Comparison of ENCODE assay signal across 10 cellular contexts in the genomic region with DNA sequence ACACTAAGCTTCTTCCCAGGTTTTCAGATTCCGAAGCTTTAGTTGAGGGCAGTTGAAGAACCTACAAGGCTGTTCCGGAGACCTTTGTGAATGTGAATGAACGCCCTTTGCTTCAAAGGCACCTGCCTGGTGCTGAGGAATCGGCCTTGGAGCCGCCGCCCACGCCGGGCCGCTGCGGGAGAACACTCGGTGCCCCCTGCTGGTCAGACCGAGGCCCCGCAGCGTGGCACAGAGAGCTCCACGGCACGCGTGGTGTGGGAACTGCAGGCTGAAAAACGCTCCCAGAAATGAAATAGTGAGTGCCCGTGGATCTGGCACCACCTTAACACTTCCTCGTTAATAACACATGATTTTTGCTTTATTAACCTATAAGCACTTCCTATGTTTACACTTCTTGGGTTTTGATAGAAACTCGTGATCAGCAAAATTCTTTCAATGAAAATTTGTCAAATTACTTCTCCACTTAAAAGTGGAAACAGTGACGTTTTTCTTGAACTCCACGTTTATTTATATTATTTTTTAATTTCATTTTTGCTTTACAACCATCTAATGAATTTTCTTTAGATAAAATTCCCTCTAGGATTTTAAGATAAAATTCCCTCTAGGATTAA.
A peak's percentile ranks its signal among the peaks of the same experiment; 100 is the strongest.
DNase-seq lines count a peak whose midpoint lies in the region; ATAC-seq and TF ChIP-seq lines count a peak whose summit lies in the region.
"Had no signal": no experiment of that assay in that cellular context is flagged by ENCODE, and none has a peak within 500 bp of the region (broad histone marks: within the 10 kb centered on the region; RNA-seq: fewer than 3 reads in every experiment).

No MANE protein-coding gene starts in this region.

- DNase-seq in EH (ENCODE audit: low read depth): peak; percentile 10
- peak; percentile 61 for DNase-seq in LoVo (ENCODE audit: low spot score)
- DNase-seq in activated CD4-positive, alpha-beta memory T cell treated with anti-CD3 and anti-CD28 coated beads, Interleukin-2, amount 10 ng/mL, durations not matched to agents 7 days and 5 days: peak; percentile 21
- DNase-seq in heart left ventricle: peak; percentile 23 to 73 (median 45)
- DNase-seq in smooth muscle cell (lab: John Stamatoyannopoulos, UW; ENCODE audit: unreplicated experiment): no peak
- no peak for DNase-seq in NCI-H1436 (lab: John Stamatoyannopoulos, UW)

- H3K27ac ChIP-seq in heart left ventricle: no peak overlapping the region
- no peak overlapping the region for H3K27ac ChIP-seq in smooth muscle cell (ENCODE audit: low read depth)

- peaks cover 8% of the 10 kb centered on the region for H3K9me3 Mint-ChIP-seq in activated CD4-positive, alpha-beta memory T cell treated with anti-CD3 and anti-CD28 coated beads, Interleukin-2, amount 10 ng/mL, durations not matched to agents 7 days and 5 days

- peak overlapping the region; percentile 30 for H3K4me2 ChIP-seq in smooth muscle cell

- H3K79me2 ChIP-seq in smooth muscle cell (ENCODE audit: low read depth): no peaks in the 10 kb centered on the region

- peaks cover 0 to 12% (median 0%) of the 10 kb centered on the region in 9 donors for H3K27me3 ChIP-seq in heart left ventricle
- H3K27me3 ChIP-seq in smooth muscle cell (ENCODE audit: low read depth): peaks cover 11% of the 10 kb centered on the region

- ATAC-seq in heart left ventricle (peak; percentile 37 to 83 (median 75)), GM21360 (IDR thresholded peaks at IDR 0.05; ENCODE audit: unreplicated experiment) (no peak), GM21825 (IDR thresholded peaks at IDR 0.05; ENCODE audit: unreplicated experiment) (no peak)
- ATAC-seq: naive thymus-derived CD4-positive, alpha-beta T cell; T-cell had no signal

- no peaks in the 10 kb centered on the region for H4K20me1 ChIP-seq in smooth muscle cell (ENCODE audit: low read depth)

- H3K9ac ChIP-seq in smooth muscle cell (ENCODE audit: low read depth): no peak overlapping the region

- no peaks in the 10 kb centered on the region for H3K27me3 Mint-ChIP-seq in activated CD4-positive, alpha-beta memory T cell treated with anti-CD3 and anti-CD28 coated beads, Interleukin-2, amount 10 ng/mL, durations not matched to agents 7 days and 5 days

- H3K4me1 Mint-ChIP-seq in activated CD4-positive, alpha-beta memory T cell treated with anti-CD3 and anti-CD28 coated beads, Interleukin-2, amount 10 ng/mL, durations not matched to agents 7 days and 5 days: no peaks in the 10 kb centered on the region
- H3K4me1 Mint-ChIP-seq: T-cell had no signal

- H3K27ac Mint-ChIP-seq in activated CD4-positive, alpha-beta memory T cell treated with anti-CD3 and anti-CD28 coated beads, Interleukin-2, amount 10 ng/mL, durations not matched to agents 7 days and 5 days: no peak overlapping the region
- H3K27ac Mint-ChIP-seq: naive thymus-derived CD4-positive, alpha-beta T cell; T-cell had no signal

- H3K4me3 ChIP-seq in heart left ventricle: no peak overlapping the region
- no peak overlapping the region for H3K4me3 ChIP-seq in smooth muscle cell

- intact Hi-C loops in heart left ventricle (cut with DNase I): loop anchor here in 8 of 10 donors (1.0 to 10.0 kb wide), 7 partner anchors 239 to 602 kb away; no protein-coding TSS in a partner anchor

- CTCF ChIA-PET in activated CD4-positive, alpha-beta memory T cell treated with anti-CD3 and anti-CD28 coated beads, Interleukin-2, amount 10 ng/mL, durations not matched to agents 7 days and 5 days (lab: Charles Lee): no interaction called here

- H3K36me3 ChIP-seq in heart left ventricle: no peaks in the 10 kb centered on the region
- no peaks in the 10 kb centered on the region for H3K36me3 ChIP-seq in smooth muscle cell (ENCODE audit: low read depth)

- no peaks in the 10 kb centered on the region for H3F3A ChIP-seq in smooth muscle cell (ENCODE audit: low read depth)

- TF ChIP-seq POLR2A in heart left ventricle (IDR thresholded peaks at IDR 0.05): no peak

- TF ChIP-seq CTCF in heart left ventricle (IDR thresholded peaks at IDR 0.05) (peak; percentile 60 to 87 (median 80)), smooth muscle cell (IDR thresholded peaks at IDR 0.05; ENCODE audit: borderline replicate concordance, insufficient read depth, poor library complexity, severe bottlenecking) (peak; percentile 95)

- POLR2A ChIA-PET in activated CD4-positive, alpha-beta memory T cell treated with anti-CD3 and anti-CD28 coated beads, Interleukin-2, amount 10 ng/mL, durations not matched to agents 7 days and 5 days (lab: Charles Lee): no interaction called here

- H3K4me1 ChIP-seq in heart left ventricle (peaks cover 0 to 4% (median 0%) of the 10 kb centered on the region in 12 donors), smooth muscle cell (ENCODE audit: low read depth) (no peaks in the 10 kb centered on the region)

- 9 to 23% (median 10%) methylated on average over 20 to 23 of the region's 23 CpGs for WGBS in heart left ventricle, 4 donors
- 11% methylated on average over 23 of the region's 23 CpGs for WGBS in smooth muscle cell (ENCODE audit: low lambda C conversion rate)

- H3K9me3 ChIP-seq in heart left ventricle: no peaks in the 10 kb centered on the region
- H3K9me3 ChIP-seq in smooth muscle cell (replicated peaks; ENCODE audit: low read depth): no peaks in the 10 kb centered on the region

- no peak overlapping the region for H2AFZ ChIP-seq in smooth muscle cell (ENCODE audit: low read depth)

- no peaks in the 10 kb centered on the region for H3K36me3 Mint-ChIP-seq in activated CD4-positive, alpha-beta memory T cell treated with anti-CD3 and anti-CD28 coated beads, Interleukin-2, amount 10 ng/mL, durations not matched to agents 7 days and 5 days (ENCODE audit: low read depth)
- H3K36me3 Mint-ChIP-seq: naive thymus-derived CD4-positive, alpha-beta T cell; T-cell had no signal

- no peak overlapping the region for H3K4me3 Mint-ChIP-seq in activated CD4-positive, alpha-beta memory T cell treated with anti-CD3 and anti-CD28 coated beads, Interleukin-2, amount 10 ng/mL, durations not matched to agents 7 days and 5 days
- H3K4me3 Mint-ChIP-seq: naive thymus-derived CD4-positive, alpha-beta T cell; T-cell had no signal

Comparison
In these comparisons a context has a peak if more than half of its experiments do, and no peak if none do; other contexts are left out.
1. DNase-seq: peak in EH (single experiment), LoVo (single experiment), activated CD4-positive, alpha-beta memory T cell treated with anti-CD3 and anti-CD28 coated beads, Interleukin-2, amount 10 ng/mL, durations not matched to agents 7 days and 5 days (single experiment) and heart left ventricle (5 of 5); none in smooth muscle cell (single experiment) and NCI-H1436 (single experiment).
2. ATAC-seq: peak in heart left ventricle (4 of 4); none in GM21360 (single experiment) and GM21825 (single experiment).